16 cellular contexts compared by ENCODE assay signal in the genomic region with DNA sequence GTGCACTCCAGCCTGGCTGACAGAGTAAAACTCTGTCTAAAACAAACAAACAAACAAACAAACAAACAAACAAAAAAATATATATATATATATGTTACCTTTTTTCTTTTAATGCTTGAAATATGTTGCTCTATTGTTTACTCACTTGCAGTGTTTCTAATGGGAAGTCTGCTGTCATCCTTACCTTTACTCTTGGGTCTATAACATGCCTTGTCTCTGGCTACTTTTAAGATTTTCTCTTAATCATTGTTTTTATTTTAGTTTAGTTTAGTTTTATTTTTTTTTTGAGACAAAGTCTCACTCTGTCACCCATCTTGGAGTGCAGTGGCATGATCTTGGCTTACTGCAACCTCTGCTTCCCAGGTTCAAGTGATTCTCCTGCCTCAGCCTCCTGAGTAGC. TPM values are rescaled to one million over a fixed set of nuclear protein-coding genes. Genes with fewer than 3 reads are reported as not detected.
DNase-seq lines count a peak whose midpoint lies in the region; ATAC-seq and TF ChIP-seq lines count a peak whose summit lies in the region.
"Had no signal": no experiment of that assay in that cellular context is flagged by ENCODE, and none has a peak within 500 bp of the region (broad histone marks: within the 10 kb centered on the region; RNA-seq: fewer than 3 reads in every experiment).

No MANE protein-coding gene starts in this region.

- H3K4me3 Mint-ChIP-seq in WTC11, result no peak overlapping the region
- H3K4me3 Mint-ChIP-seq: CD4-positive, alpha-beta memory T cell; HFFc6; IgD-negative memory B cell had no signal

- no peak for TF ChIP-seq CTCF in HEK293 (tag by site-specific recombination; IDR thresholded peaks at IDR 0.05)
- TF ChIP-seq CTCF in WTC11 (IDR thresholded peaks at IDR 0.05), result no peak

- peak; percentile 33 for DNase-seq in ACHN
- DNase-seq in GM23248, result peak; percentile 27
- no peak for DNase-seq in WTC11 (ENCODE audit: low spot score)
- DNase-seq in activated T-cell treated with anti-CD3 and anti-CD28 coated beads for 4 hours, result no peak
- no peak for DNase-seq in kidney tubule cell (ENCODE audit: low spot score)
- no peak for DNase-seq in NCI-H2081 treated with DMSO at 0.1 percent for 48 hours (lab: John Stamatoyannopoulos, UW)
- DNase-seq: CD4-positive, alpha-beta memory T cell; DMS79 treated with DMSO at 0.1 percent for 48 hours; HFFc6; KG1 had no signal

- ATAC-seq in WTC11, result no peak
- ATAC-seq in GM18511 (IDR thresholded peaks at IDR 0.05; ENCODE audit: unreplicated experiment), result no peak

- no peak overlapping the region for H3K27ac ChIP-seq in GM23248
- no peak overlapping the region for H3K27ac ChIP-seq in HEK293 (ENCODE audit: extremely low read depth, low read depth, low read length)
- H3K27ac ChIP-seq: BLaER1 had no signal

- no peaks in the 10 kb centered on the region for H3K27me3 ChIP-seq in GM23248 (replicated peaks; ENCODE audit: insufficient read depth)
- H3K27me3 ChIP-seq: BLaER1 had no signal

- H3K36me3 Mint-ChIP-seq in WTC11, result peaks cover 3% of the 10 kb centered on the region; the same call in 1 of the 2 replicates
- H3K36me3 Mint-ChIP-seq: CD14-positive monocyte had no signal

- POLR2A ChIA-PET in HEK293 (lab: Yijun Ruan, JAX) (no interaction called here), WTC11 (lab: Charles Lee) (no interaction called here)

- H3K9me3 Mint-ChIP-seq in WTC11, result peaks cover 25% of the 10 kb centered on the region

- in situ Hi-C loops in ACHN (cut with HindIII; ENCODE audit: low pct_ligation_motif_present, low pct_unique_long_range_greater_than_20kb, low sequenced_read_pairs) (no loop called here), GM23248 (cut with MboI) (no loop called here)

- H3K79me2 ChIP-seq in GM23248 (ENCODE audit: insufficient read depth), result no peaks in the 10 kb centered on the region

- H3K4me3 ChIP-seq in GM23248 (no peak overlapping the region), HEK293 (ENCODE audit: low read depth, low read length) (no peak overlapping the region)
- H3K4me3 ChIP-seq: BLaER1, HAP-1 had no signal

- H3K27ac Mint-ChIP-seq in WTC11, result no peak overlapping the region
- H3K27ac Mint-ChIP-seq: CD14-positive monocyte; CD4-positive, alpha-beta memory T cell; HFFc6; IgD-negative memory B cell had no signal

- no peak overlapping the region for H3K9ac ChIP-seq in GM23248
- H3K9ac ChIP-seq: BLaER1 had no signal

- H2AFZ ChIP-seq in GM23248, result no peak overlapping the region

- no peaks in the 10 kb centered on the region for H3K9me3 ChIP-seq in GM23248 (ENCODE audit: low read depth)
- H3K9me3 ChIP-seq in HEK293 (ENCODE audit: control insufficient read depth, insufficient read depth, low read depth, low read length), result no peaks in the 10 kb centered on the region
- H3K9me3 ChIP-seq: HAP-1 had no signal

- H4K20me1 ChIP-seq in GM23248 (ENCODE audit: insufficient read depth), result no peaks in the 10 kb centered on the region
- H4K20me1 ChIP-seq: BLaER1 had no signal

- CTCF ChIA-PET in HEK293 (lab: Yijun Ruan, JAX), result no interaction called here
- CTCF ChIA-PET in WTC11 (lab: Charles Lee), result no interaction called here

- no peaks in the 10 kb centered on the region for H3K27me3 Mint-ChIP-seq in WTC11 (ENCODE audit: low read depth)

- H3K36me3 ChIP-seq in GM23248 (ENCODE audit: low read depth) (no peaks in the 10 kb centered on the region), HEK293 (ENCODE audit: control insufficient read depth in 2 of 2, insufficient read depth in 1 of 2, low read length in 2 of 2) (no peaks in the 10 kb centered on the region)
- H3K36me3 ChIP-seq: BLaER1, HAP-1 had no signal

- H3K9me2 ChIP-seq in GM23248 (ENCODE audit: insufficient read depth), result no peaks in the 10 kb centered on the region

- H3K4me1 Mint-ChIP-seq in WTC11, result no peaks in the 10 kb centered on the region
- H3K4me1 Mint-ChIP-seq: CD14-positive monocyte; CD4-positive, alpha-beta memory T cell; IgD-negative memory B cell had no signal

- H3K4me2 ChIP-seq in GM23248 (ENCODE audit: unreplicated experiment), result no peak overlapping the region
- H3K4me2 ChIP-seq: BLaER1 had no signal

- no peaks in the 10 kb centered on the region for H3F3A ChIP-seq in GM23248 (ENCODE audit: insufficient read depth)

- H3K4me1 ChIP-seq in GM23248 (ENCODE audit: insufficient read depth) (no peaks in the 10 kb centered on the region), HEK293 (ENCODE audit: control insufficient read depth, insufficient read depth, low read length) (no peaks in the 10 kb centered on the region)
- H3K4me1 ChIP-seq: BLaER1, HAP-1 had no signal

TF ChIP-seq in HEK293, 187 proteins besides CTCF, POLR2A, EP300 and RAD21:
- TF ChIP-seq SETDB1 (IDR thresholded peaks at IDR 0.05; ENCODE audit: insufficient read length, low read length), result peak; percentile 21
- no peak for TF ChIP-seq TCF7L2 (IDR thresholded peaks at IDR 0.05; ENCODE audit: borderline replicate concordance, low read depth, low read length)

TF ChIP-seq in WTC11, 78 proteins besides CTCF, POLR2A, EP300 and RAD21:
- TF ChIP-seq SMAD4 (CRISPR knock-in tag; IDR thresholded peaks at IDR 0.05), result no peak
- no peak for TF ChIP-seq NFE2L1 (CRISPR knock-in tag; IDR thresholded peaks at IDR 0.05)
- TF ChIP-seq TEAD4 (CRISPR knock-in tag; IDR thresholded peaks at IDR 0.05), result no peak
- TF ChIP-seq, protein P1, sequence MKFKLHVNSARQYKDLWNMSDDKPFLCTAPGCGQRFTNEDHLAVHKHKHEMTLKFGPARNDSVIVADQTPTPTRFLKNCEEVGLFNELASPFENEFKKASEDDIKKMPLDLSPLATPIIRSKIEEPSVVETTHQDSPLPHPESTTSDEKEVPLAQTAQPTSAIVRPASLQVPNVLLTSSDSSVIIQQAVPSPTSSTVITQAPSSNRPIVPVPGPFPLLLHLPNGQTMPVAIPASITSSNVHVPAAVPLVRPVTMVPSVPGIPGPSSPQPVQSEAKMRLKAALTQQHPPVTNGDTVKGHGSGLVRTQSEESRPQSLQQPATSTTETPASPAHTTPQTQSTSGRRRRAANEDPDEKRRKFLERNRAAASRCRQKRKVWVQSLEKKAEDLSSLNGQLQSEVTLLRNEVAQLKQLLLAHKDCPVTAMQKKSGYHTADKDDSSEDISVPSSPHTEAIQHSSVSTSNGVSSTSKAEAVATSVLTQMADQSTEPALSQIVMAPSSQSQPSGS (CRISPR knock-in tag; IDR thresholded peaks at IDR 0.05; ENCODE audit: borderline replicate concordance, low read depth), result no peak
- TF ChIP-seq ZNF317 (CRISPR knock-in tag; IDR thresholded peaks at IDR 0.05; ENCODE audit: borderline replicate concordance, low read depth), result peak; percentile 86

RNA-seq across cellular contexts. Expression of a gene that starts 16.1 kb away (rescaled TPM):
- total RNA-seq in GM23248 (2014; rRNA removed; shearing (Covaris generic)), result 13.1 and 18.1 TPM in 2 replicates
- polyA plus RNA-seq in GM23248 (2016; fragmentation: Nextera tagmentation; extraction: Ambion mirVana), result 12.5 and 14.2 TPM in 2 replicates
- 76.8 to 86.3 TPM (median 77.4 TPM) in 3 replicates for total RNA-seq in WTC11 (2021)

Comparison
In these comparisons a context has a peak if more than half of its experiments do, and no peak if none do; other contexts are left out.
1. DNase-seq: peak in ACHN (single experiment) and GM23248 (single experiment); none in WTC11 (single experiment), activated T-cell treated with anti-CD3 and anti-CD28 coated beads for 4 hours (single experiment), kidney tubule cell (single experiment) and NCI-H2081 treated with DMSO at 0.1 percent for 48 hours (single experiment).